Comparison of ENCODE assay signal across 29 cellular contexts in genomic region chr6:3920321-3920720, GRCh38.
"Had no signal": no experiment of that assay in that cellular context is flagged by ENCODE, and none has a peak within 500 bp of the region (broad histone marks: within the 10 kb centered on the region; RNA-seq: fewer than 3 reads in every experiment).

No MANE protein-coding gene starts in this region.

- FAIRE-seq: bronchial epithelial cell had no signal

- H3K36me3 ChIP-seq: adrenal gland had no signal

- H3K27ac ChIP-seq: adrenal gland, VCaP had no signal

- ATAC-seq: Panc1, Right ventricle myocardium inferior, SK-N-SH treated with all-trans-retinoic acid at 6 μM for 48 hours had no signal

- H3K27me3 ChIP-seq: adrenal gland had no signal

- H3K4me1 ChIP-seq: adrenal gland had no signal

- H3K4me3 ChIP-seq: adrenal gland had no signal

- DNase-seq: activated CD4-positive, alpha-beta memory T cell treated with anti-CD3 and anti-CD28 coated beads, Interleukin-2, amount 10 ng/mL, durations not matched to agents 7 days and 5 days; activated CD4-positive, alpha-beta T cell treated with anti-CD3 and anti-CD28 coated beads for 1 hour; activated CD4-positive, alpha-beta T cell treated with anti-CD3 and anti-CD28 coated beads for 48 hours; activated CD4-positive, CD25-positive, alpha-beta regulatory T cell; activated gamma-delta T cell; activated naive CD4-positive, alpha-beta T cell treated with Interleukin-2 at 50 U/mL for 16 hours; activated T-cell treated with anti-CD3 and anti-CD28 coated beads, Interleukin-2, amount 50 U/mL, for 24 hours; adrenal gland; caudate nucleus; cerebellar nuclear complex; Kasumi-1; KG1; MM.1S; MV-4-11; NCI-H1092; NCI-H1436 treated with DMSO at 0.1 percent for 48 hours; NCI-H1694 treated with DMSO at 0.1 percent for 48 hours; NCI-H2029; NCI-H345; NCI-H524 treated with DMSO at 0.1 percent for 48 hours; SIG-M5; T-helper 1 cell; T-helper 2 cell; T-helper 9 cell had no signal

- H3K9me3 ChIP-seq: adrenal gland had no signal
